Comparison of ENCODE assay signal across 1 cellular context in genomic region chr1:201481004-201481380, GRCh38.
TF ChIP-seq lines count a peak whose summit lies in the region.

No MANE protein-coding gene starts in this region.

TF ChIP-seq in K562, 482 proteins besides CTCF, POLR2A, EP300 and RAD21 (continued from another document):
- TF ChIP-seq USF1 (CRISPR knock-in tag; IDR thresholded peaks at IDR 0.05) (no peak), NR1H2 (CRISPR knock-in tag; IDR thresholded peaks at IDR 0.05) (peak; percentile 12; the same call in 1 of the 2 replicates), THRB (CRISPR knock-in tag; conservative IDR thresholded peaks at IDR 0.05) (no peak), MCM3 (IDR thresholded peaks at IDR 0.05) (no peak), FOS (IDR thresholded peaks at IDR 0.05; ENCODE audit: extremely low read depth, insufficient read length) (no peak)
TF ChIP-seq in K562: peak in this region for 11.
